In the genomic region with DNA sequence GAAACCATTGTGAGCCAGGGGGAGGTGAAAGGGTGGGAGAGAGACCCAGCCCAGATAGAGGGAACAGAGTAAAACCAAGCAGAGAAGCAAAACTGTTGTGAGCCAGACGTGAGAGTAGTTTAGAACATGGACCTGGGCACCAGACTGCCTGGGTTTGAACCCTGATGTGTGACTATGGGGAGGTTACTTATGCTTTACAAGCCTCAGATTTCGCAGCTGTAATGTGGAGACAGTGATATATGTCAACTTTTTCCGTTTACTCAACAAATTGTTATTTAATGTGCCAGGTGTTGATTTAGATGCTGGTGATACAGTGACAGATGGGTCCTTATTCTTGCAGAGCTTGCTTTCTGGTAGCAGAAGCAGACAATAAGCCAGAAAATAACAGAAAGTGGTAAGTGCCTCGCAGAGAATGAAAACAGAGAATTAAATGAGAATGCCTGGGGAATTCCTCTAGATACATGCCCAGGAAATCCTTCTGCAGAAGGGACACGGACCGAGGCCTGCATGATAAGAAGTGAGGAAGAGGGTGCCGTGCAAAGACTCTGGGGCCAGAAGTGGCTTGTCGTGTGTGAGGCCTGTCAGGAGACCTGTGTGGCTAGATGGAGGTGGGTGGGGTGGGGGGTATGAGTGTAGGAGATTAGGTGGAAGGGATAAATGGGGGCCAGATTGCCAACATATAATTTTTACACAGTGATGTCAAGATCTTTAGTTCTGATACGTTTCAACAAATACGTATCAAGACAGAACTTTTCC, we compare ENCODE assay signal across 8 cellular contexts. TPM values are rescaled to one million over a fixed set of nuclear protein-coding genes. Genes with fewer than 3 reads are reported as not detected.
DNase-seq lines count a peak whose midpoint lies in the region; ATAC-seq and TF ChIP-seq lines count a peak whose summit lies in the region.

No MANE protein-coding gene starts in this region.

- H3K27me3 Mint-ChIP-seq in endothelial cell (ENCODE audit: unreplicated experiment) = peaks cover 7% of the 10 kb centered on the region

- intact Hi-C loops in mucosa of descending colon (cut with DNase I, micrococcal nuclease) = no loop called here
- intact Hi-C loops in A673 (cut with micrococcal nuclease; ENCODE audit: unreplicated experiment) = no loop called here

- TF ChIP-seq CTCF in SU-DHL-6 (IDR thresholded peaks at IDR 0.05; ENCODE audit: insufficient read depth, low read length, poor library complexity, severe bottlenecking) (no peak), mucosa of descending colon (IDR thresholded peaks at IDR 0.05) (no peak), A673 (conservative IDR thresholded peaks at IDR 0.05; ENCODE audit: low read depth, low read length) (no peak), endothelial cell (IDR thresholded peaks at IDR 0.05; ENCODE audit: unreplicated experiment) (no peak)

- ATAC-seq in HG02938 (IDR thresholded peaks at IDR 0.05; ENCODE audit: unreplicated experiment) (peak; percentile 8), mucosa of descending colon (peak; percentile 27), HG03342 (IDR thresholded peaks at IDR 0.05; ENCODE audit: unreplicated experiment) (no peak)

- no peak overlapping the region for H3K4me3 ChIP-seq in SU-DHL-6 (ENCODE audit: insufficient read depth, low read length, poor library complexity, severe bottlenecking)
- no peak overlapping the region for H3K4me3 ChIP-seq in mucosa of descending colon
- H3K4me3 ChIP-seq in A673 (ENCODE audit: low read depth, low read length, poor library complexity, severe bottlenecking) = no peak overlapping the region

- peak overlapping the region; percentile 78 for H3K27ac ChIP-seq in SU-DHL-6 (ENCODE audit: low read depth, low read length)
- H3K27ac ChIP-seq in A673 (ENCODE audit: low read depth, low read length, poor library complexity, severe bottlenecking) = no peak overlapping the region

- POLR2A ChIA-PET in A673 (lab: Charles Lee; ENCODE audit: low non-redundant PET) = no interaction called here

- BruUV-seq in A673 (replicated peaks; lab: Mats Ljungman, UMichigan) = no TSS peak

- H4K20me1 ChIP-seq in SU-DHL-6 (ENCODE audit: low read depth, low read length) = no peaks in the 10 kb centered on the region

- 0 out of 2 replicates have a peak overlapping the region, but pooled peaks have one; percentile 1 for H3K9ac ChIP-seq in SU-DHL-6 (ENCODE audit: low read length)

- CTCF ChIA-PET in A673 (lab: Charles Lee) = no interaction called here

- H3K36me3 Mint-ChIP-seq in endothelial cell (ENCODE audit: low read depth, unreplicated experiment) = peaks cover 3% of the 10 kb centered on the region

- no peak overlapping the region for H3K4me3 Mint-ChIP-seq in endothelial cell (ENCODE audit: unreplicated experiment)

- H3K27me3 ChIP-seq in SU-DHL-6 (ENCODE audit: low read length) (no peaks in the 10 kb centered on the region), A673 (replicated peaks; ENCODE audit: insufficient read depth, low read depth, low read length, poor library complexity) (no peaks in the 10 kb centered on the region)

- no peaks in the 10 kb centered on the region for H3K4me1 Mint-ChIP-seq in endothelial cell (ENCODE audit: unreplicated experiment)

- peaks cover 22% of the 10 kb centered on the region for H3K4me1 ChIP-seq in mucosa of descending colon (ENCODE audit: low read depth)
- no peaks in the 10 kb centered on the region for H3K4me1 ChIP-seq in A673 (ENCODE audit: insufficient read depth, low read length, poor library complexity, severe bottlenecking)

- H3K27ac Mint-ChIP-seq in endothelial cell (ENCODE audit: unreplicated experiment) = no peak overlapping the region

- H3K9me3 Mint-ChIP-seq in endothelial cell (ENCODE audit: unreplicated experiment) = no peaks in the 10 kb centered on the region

- peaks cover 85% of the 10 kb centered on the region for H3K79me2 ChIP-seq in SU-DHL-6 (ENCODE audit: insufficient read depth, low read length)

- H3K9me3 ChIP-seq in SU-DHL-6 (ENCODE audit: insufficient read depth, low read length) (no peaks in the 10 kb centered on the region), mucosa of descending colon (no peaks in the 10 kb centered on the region), A673 (ENCODE audit: low read depth, low read length, poor library complexity, severe bottlenecking) (no peaks in the 10 kb centered on the region)

- H3K4me2 ChIP-seq in SU-DHL-6 (ENCODE audit: low read depth, low read length, poor library complexity, severe bottlenecking) = peak overlapping the region; percentile 30

- no peak overlapping the region for H2AFZ ChIP-seq in SU-DHL-6 (ENCODE audit: low read depth, low read length, severe bottlenecking)

- peak; percentile 41 to 58 for DNase-seq in activated CD4-positive, alpha-beta T cell treated with anti-CD3 and anti-CD28 coated beads, Interleukin-2, amount 50 U/mL, for 48 hours
- DNase-seq in activated CD4-positive, alpha-beta T cell treated with anti-CD3 and anti-CD28 coated beads, Interleukin-2, amount 50 U/mL, for 1 hour = no peak
- DNase-seq in mucosa of descending colon (no peak), A673 (ENCODE audit: low spot score) (no peak), endothelial cell (ENCODE audit: low spot score) (no peak)

- H3F3A ChIP-seq in SU-DHL-6 (ENCODE audit: insufficient read depth) = peaks cover 9% of the 10 kb centered on the region; the same call in 1 of the 2 replicates

- H3K36me3 ChIP-seq in SU-DHL-6 (ENCODE audit: low read length) = no peaks in the 10 kb centered on the region
- H3K36me3 ChIP-seq in mucosa of descending colon (ENCODE audit: low read depth) = no peaks in the 10 kb centered on the region
- no peaks in the 10 kb centered on the region for H3K36me3 ChIP-seq in A673 (ENCODE audit: insufficient read depth, low read length, poor library complexity, severe bottlenecking)

- H3K9me2 ChIP-seq in SU-DHL-6 (replicated peaks; ENCODE audit: insufficient read depth, low read length) = no peaks in the 10 kb centered on the region

RNA-seq across cellular contexts. Expression of a gene that starts 15.0 kb away (rescaled TPM):
- 10 to 100 TPM; 27.2 to 49.1 (median 27.5) TPM for total RNA-seq in mucosa of descending colon
- total RNA-seq in A673 (2021) = 4.6 and 5.4 TPM in 2 replicates
- 15.9 TPM for total RNA-seq in endothelial cell (ENCODE audit: unreplicated experiment)

RNA-seq across cellular contexts. Expression of a gene that starts 43.1 kb away (rescaled TPM):
- not detected for total RNA-seq in mucosa of descending colon
- total RNA-seq in A673 (2021) = not detected in 2 replicates
- not detected for total RNA-seq in endothelial cell (ENCODE audit: unreplicated experiment)

Comparison
In these comparisons a context has a peak if more than half of its experiments do, and no peak if none do; other contexts are left out.
1. DNase-seq: peak in activated CD4-positive, alpha-beta T cell treated with anti-CD3 and anti-CD28 coated beads, Interleukin-2, amount 50 U/mL, for 48 hours (2 of 2); none in activated CD4-positive, alpha-beta T cell treated with anti-CD3 and anti-CD28 coated beads, Interleukin-2, amount 50 U/mL, for 1 hour (single experiment), mucosa of descending colon (0 of 3), A673 (single experiment) and endothelial cell (single experiment).